ENCODE assay signal across 10 cellular contexts in the genomic region with DNA sequence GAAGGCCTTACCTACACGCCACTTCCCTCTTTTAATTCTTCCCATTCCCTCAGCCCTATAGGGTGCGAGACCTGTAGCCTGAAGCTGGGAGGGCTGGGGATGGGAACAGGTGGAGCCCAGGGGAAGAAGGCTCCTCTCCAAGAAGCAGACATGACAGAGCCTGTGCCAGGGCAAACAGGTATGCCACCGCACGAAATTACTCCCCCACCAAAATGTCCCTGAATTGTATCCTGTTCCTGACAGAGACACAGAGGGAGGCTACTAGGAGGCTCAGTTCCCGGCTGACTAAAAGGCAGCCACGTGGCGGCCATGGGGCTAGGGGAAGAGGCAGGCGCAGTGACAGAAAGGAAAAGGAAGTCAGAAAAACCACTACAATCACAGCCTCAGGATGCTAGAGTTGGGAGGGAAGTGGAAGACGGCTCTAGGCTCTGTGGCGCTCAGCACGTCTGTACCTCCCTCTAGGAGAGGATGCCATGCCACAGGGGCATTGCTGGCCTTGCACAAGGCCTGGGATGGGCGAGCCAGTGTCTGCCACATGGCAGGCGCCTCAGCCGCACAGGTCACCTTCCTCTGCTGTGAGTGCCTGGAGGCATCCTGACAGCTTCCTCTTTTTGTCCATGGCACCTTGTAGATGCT. TPM values are rescaled to one million over a fixed set of nuclear protein-coding genes. Genes with fewer than 3 reads are reported as not detected.
A peak's percentile ranks its signal among the peaks of the same experiment; 100 is the strongest.
DNase-seq lines count a peak whose midpoint lies in the region; ATAC-seq and TF ChIP-seq lines count a peak whose summit lies in the region.
"Had no signal": no experiment of that assay in that cellular context is flagged by ENCODE, and none has a peak within 500 bp of the region (broad histone marks: within the 10 kb centered on the region; RNA-seq: fewer than 3 reads in every experiment).

No MANE protein-coding gene starts in this region.

- TF ChIP-seq CTCF in GM06990 (IDR thresholded peaks at IDR 0.05; ENCODE audit: insufficient read depth, low read length, poor library complexity, severe bottlenecking) (no peak), prostate gland (IDR thresholded peaks at IDR 0.05) (no peak)

- H3K27me3 ChIP-seq in GM06990 (replicated peaks; ENCODE audit: control insufficient read depth, insufficient read depth, low read length) (no peaks in the 10 kb centered on the region), prostate gland (replicated peaks; ENCODE audit: insufficient read depth) (no peaks in the 10 kb centered on the region)

- TF ChIP-seq POLR2A in prostate gland (IDR thresholded peaks at IDR 0.05), result no peak

- H3K9me3 ChIP-seq in prostate gland, result no peaks in the 10 kb centered on the region

- ATAC-seq in HG02678 (IDR thresholded peaks at IDR 0.05; ENCODE audit: unreplicated experiment) (no peak), GM21786 (IDR thresholded peaks at IDR 0.05; ENCODE audit: unreplicated experiment) (no peak)

- H3K4me1 ChIP-seq in prostate gland (replicated peaks), result peaks cover 43% of the 10 kb centered on the region

- peaks cover 14% of the 10 kb centered on the region for H3K36me3 ChIP-seq in GM06990 (ENCODE audit: control insufficient read depth, insufficient read depth, low read length)
- no peaks in the 10 kb centered on the region for H3K36me3 ChIP-seq in prostate gland

- H3K27ac ChIP-seq in prostate gland, result peak overlapping the region; percentile 37 to 79

- peak overlapping the region; percentile 40 for H3K4me3 ChIP-seq in GM06990 (replicated peaks; ENCODE audit: low read depth, low read length)
- H3K4me3 ChIP-seq in prostate gland, result no peak overlapping the region

- intact Hi-C loops in prostate gland (cut with DNase I), result no loop called here

- DNase-seq in GM06990 (ENCODE audit: extremely low read depth, insufficient read length), result peak; percentile 72
- DNase-seq in T-helper 2 cell, result peak in 3 of 5 experiments; percentile 23 to 61 (median 44)
- DNase-seq in central memory CD4-positive, alpha-beta T cell, result peak; percentile 49
- no peak for DNase-seq in prostate gland (ENCODE audit: low spot score)
- DNase-seq in HCEC 1CT, result no peak
- DNase-seq in OCI-M2 (lab: John Stamatoyannopoulos, UW; ENCODE audit: unreplicated experiment), result no peak

- 49% methylated on average over 13 of the region's 14 CpGs for WGBS in prostate gland

RNA-seq across cellular contexts. Expression of gene TFEB, which starts 27.7 kb away (rescaled TPM):
- 10 to 100 TPM; 28.4 to 31.2 TPM for total RNA-seq in prostate gland

RNA-seq across cellular contexts. Expression of gene PGC, which starts 39.5 kb away (rescaled TPM):
- 100 to 1,000 TPM in 1 of 2 donors, 10 to 100 TPM in 1; 18.4 to 391 TPM for total RNA-seq in prostate gland
- total RNA-seq: myocyte, urinary bladder had no signal

Comparison
In these comparisons a context has a peak if more than half of its experiments do, and no peak if none do; other contexts are left out.
1. DNase-seq: peak in GM06990 (single experiment), T-helper 2 cell (3 of 5) and central memory CD4-positive, alpha-beta T cell (single experiment); none in prostate gland (single experiment), HCEC 1CT (single experiment) and OCI-M2 (single experiment).